Comparison of ENCODE assay signal across 24 cellular contexts in the genomic region with DNA sequence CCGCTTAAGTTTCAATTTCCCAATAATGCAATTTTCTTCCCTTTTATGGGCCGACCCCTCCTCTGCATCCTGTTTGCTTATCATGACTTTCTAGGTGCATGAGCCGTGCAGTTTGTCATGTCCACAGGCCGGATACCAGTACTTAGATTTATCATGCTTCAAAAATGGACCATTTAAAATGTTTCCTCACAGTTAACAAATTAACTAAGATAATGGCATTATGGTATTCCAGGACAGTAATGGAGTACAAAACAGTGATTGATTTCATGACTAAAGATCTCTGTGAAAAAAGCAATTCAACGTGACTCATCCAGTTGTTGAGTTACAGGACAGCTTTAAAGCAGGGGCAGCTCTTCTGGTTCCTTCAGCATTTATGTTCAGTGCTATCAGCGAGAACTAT. TPM values are rescaled to one million over a fixed set of nuclear protein-coding genes. Genes with fewer than 3 reads are reported as not detected.
DNase-seq lines count a peak whose midpoint lies in the region; ATAC-seq, FAIRE-seq and TF ChIP-seq lines count a peak whose summit lies in the region.
"Had no signal": no experiment of that assay in that cellular context is flagged by ENCODE, and none has a peak within 500 bp of the region (broad histone marks: within the 10 kb centered on the region; RNA-seq: fewer than 3 reads in every experiment).

No MANE protein-coding gene starts in this region.

- peak; percentile 73 for ATAC-seq in mucosa of descending colon
- ATAC-seq in HG03342 (IDR thresholded peaks at IDR 0.05; ENCODE audit: unreplicated experiment): no peak
- no peak for ATAC-seq in HG03378 (IDR thresholded peaks at IDR 0.05; ENCODE audit: unreplicated experiment)
- no peak for ATAC-seq in GM21825 (IDR thresholded peaks at IDR 0.05; ENCODE audit: unreplicated experiment)
- ATAC-seq: effector memory CD8-positive, alpha-beta T cell; T-helper 17 cell had no signal

- FAIRE-seq in RCC 7860 (lab: Jason Lieb, UNC): peak; percentile 63

- H3K4me3 ChIP-seq in epithelial cell of esophagus (ENCODE audit: low read length) (no peak overlapping the region), mucosa of descending colon (no peak overlapping the region)
- H3K4me3 ChIP-seq: ascending aorta, prostate gland, skin epidermis had no signal

- intact Hi-C loops in mucosa of descending colon (cut with DNase I, micrococcal nuclease): no loop called here
- intact Hi-C loops in activated naive CD4-positive, alpha-beta T cell treated with anti-CD3 and anti-CD28 coated beads for 36 hours (cut with micrococcal nuclease): no loop called here

- no peak overlapping the region for H3K27ac Mint-ChIP-seq in activated naive CD4-positive, alpha-beta T cell treated with anti-CD3 and anti-CD28 coated beads for 36 hours
- H3K27ac Mint-ChIP-seq: activated CD4-positive, alpha-beta memory T cell treated with anti-CD3 and anti-CD28 coated beads for 36 hours; CD14-positive monocyte; effector memory CD8-positive, alpha-beta T cell; nephron progenitor cell had no signal

- peaks cover 24% of the 10 kb centered on the region for H3K4me1 Mint-ChIP-seq in activated naive CD4-positive, alpha-beta T cell treated with anti-CD3 and anti-CD28 coated beads for 36 hours (ENCODE audit: low read depth)
- H3K4me1 Mint-ChIP-seq: CD14-positive monocyte had no signal

- peak; percentile 82 for DNase-seq in COLO829 (ENCODE audit: low spot score)
- peak; percentile 23 for DNase-seq in RCC 7860 (ENCODE audit: low spot score)
- peak; percentile 50 for DNase-seq in epithelial cell of esophagus (ENCODE audit: low read depth)
- DNase-seq in mucosa of descending colon: no peak
- DNase-seq in activated naive CD4-positive, alpha-beta T cell treated with anti-CD3 and anti-CD28 coated beads for 36 hours: no peak
- DNase-seq: activated CD4-positive, alpha-beta memory T cell treated with anti-CD3 and anti-CD28 coated beads for 36 hours; activated naive CD4-positive, alpha-beta T cell treated with anti-CD3 and anti-CD28 coated beads, Interleukin-2, amount 50 U/mL, for 16 hours; activated T-cell treated with anti-CD3 and anti-CD28 coated beads for 4 hours; DMS153; effector memory CD8-positive, alpha-beta T cell; hypothalamus; Karpas-422; NCI-H1092; NCI-H69; nephron progenitor cell; stimulated activated CD4-positive, alpha-beta T cell treated with anti-CD3 and anti-CD28 coated beads, Interleukin-4, amount 100 ng/mL, for 4 hours; T-helper 17 cell had no signal

- H3K9me3 Mint-ChIP-seq in activated naive CD4-positive, alpha-beta T cell treated with anti-CD3 and anti-CD28 coated beads for 36 hours: no peaks in the 10 kb centered on the region
- H3K9me3 Mint-ChIP-seq: activated CD4-positive, alpha-beta memory T cell treated with anti-CD3 and anti-CD28 coated beads for 36 hours; CD14-positive monocyte; effector memory CD8-positive, alpha-beta T cell had no signal

- TF ChIP-seq CTCF in epithelial cell of esophagus (IDR thresholded peaks at IDR 0.05; ENCODE audit: insufficient read depth, low read depth, low read length, missing control alignments): no peak
- no peak for TF ChIP-seq CTCF in mucosa of descending colon (IDR thresholded peaks at IDR 0.05)

- no peaks in the 10 kb centered on the region for H3K36me3 ChIP-seq in mucosa of descending colon (ENCODE audit: low read depth)
- H3K36me3 ChIP-seq: ascending aorta, prostate gland had no signal

- CTCF ChIA-PET in activated naive CD4-positive, alpha-beta T cell treated with anti-CD3 and anti-CD28 coated beads for 36 hours (lab: Charles Lee): no interaction called here

- H3K4me3 Mint-ChIP-seq in activated naive CD4-positive, alpha-beta T cell treated with anti-CD3 and anti-CD28 coated beads for 36 hours: no peak overlapping the region
- H3K4me3 Mint-ChIP-seq: activated CD4-positive, alpha-beta memory T cell treated with anti-CD3 and anti-CD28 coated beads for 36 hours; CD14-positive monocyte; effector memory CD8-positive, alpha-beta T cell; nephron progenitor cell; T-helper 17 cell had no signal

- H3K27me3 Mint-ChIP-seq in activated naive CD4-positive, alpha-beta T cell treated with anti-CD3 and anti-CD28 coated beads for 36 hours (ENCODE audit: low read depth): no peaks in the 10 kb centered on the region
- H3K27me3 Mint-ChIP-seq: activated CD4-positive, alpha-beta memory T cell treated with anti-CD3 and anti-CD28 coated beads for 36 hours; effector memory CD8-positive, alpha-beta T cell; T-helper 17 cell had no signal

- no peaks in the 10 kb centered on the region for H3K9me3 ChIP-seq in mucosa of descending colon
- H3K9me3 ChIP-seq: ascending aorta, prostate gland had no signal

- H3K4me1 ChIP-seq in mucosa of descending colon (ENCODE audit: low read depth): peaks cover 27% of the 10 kb centered on the region
- H3K4me1 ChIP-seq: prostate gland had no signal

- no peaks in the 10 kb centered on the region for H3K36me3 Mint-ChIP-seq in activated naive CD4-positive, alpha-beta T cell treated with anti-CD3 and anti-CD28 coated beads for 36 hours (ENCODE audit: low read depth)
- H3K36me3 Mint-ChIP-seq: activated CD4-positive, alpha-beta memory T cell treated with anti-CD3 and anti-CD28 coated beads for 36 hours; CD14-positive monocyte had no signal

RNA-seq across cellular contexts. Expression of a gene that starts 23.0 kb away (rescaled TPM):
- total RNA-seq in mucosa of descending colon: 10 to 100 TPM; 10.8 to 29.7 (median 16.8) TPM
- total RNA-seq in activated naive CD4-positive, alpha-beta T cell treated with anti-CD3 and anti-CD28 coated beads for 36 hours: 10 to 100 TPM; 11.0 to 14.6 TPM

RNA-seq across cellular contexts. Expression of a gene that starts 28.6 kb away (rescaled TPM):
- 10 to 100 TPM; 12.4 to 44.3 (median 16.6) TPM for total RNA-seq in mucosa of descending colon
- total RNA-seq in activated naive CD4-positive, alpha-beta T cell treated with anti-CD3 and anti-CD28 coated beads for 36 hours: 10 to 100 TPM; 38.4 to 43.6 TPM

Comparison
In these comparisons a context has a peak if more than half of its experiments do, and no peak if none do; other contexts are left out.
1. DNase-seq: peak in COLO829 (single experiment), RCC 7860 (single experiment) and epithelial cell of esophagus (single experiment); none in mucosa of descending colon (0 of 3) and activated naive CD4-positive, alpha-beta T cell treated with anti-CD3 and anti-CD28 coated beads for 36 hours (single experiment).